Comparison of ENCODE assay signal across 8 cellular contexts in genomic region chr11:134275534-134276395, GRCh38. TPM values are rescaled to one million over a fixed set of nuclear protein-coding genes. Genes with fewer than 3 reads are reported as not detected.
DNase-seq lines count a peak whose midpoint lies in the region; ATAC-seq and TF ChIP-seq lines count a peak whose summit lies in the region.

TSS of gene GLB1L3 (plus strand) at chr11:134276379. CDS start at chr11:134276741, 362 bp downstream.

- H3K9me3 Mint-ChIP-seq in central memory CD8-positive, alpha-beta T cell: no peaks in the 10 kb centered on the region

- H3K27me3 Mint-ChIP-seq in central memory CD8-positive, alpha-beta T cell: no peaks in the 10 kb centered on the region

- H3K4me1 Mint-ChIP-seq in central memory CD8-positive, alpha-beta T cell: peaks cover 41% of the 10 kb centered on the region

- TF ChIP-seq CTCF in left lung (IDR thresholded peaks at IDR 0.05): peak in 1 of 2 donors; percentile 25

- DNase-seq in NCI-H748 (lab: John Stamatoyannopoulos, UW; ENCODE audit: unreplicated experiment): peak; percentile 69
- no peak for DNase-seq in NCI-H748 treated with DMSO at 0.1 percent for 48 hours (lab: John Stamatoyannopoulos, UW)
- peak; percentile 37 to 51 (median 44) for DNase-seq in activated CD4-positive, CD25-positive, alpha-beta regulatory T cell (lab: John Stamatoyannopoulos, UW)
- DNase-seq in central memory CD8-positive, alpha-beta T cell (ENCODE audit: low spot score in 2 of 2): peak; percentile 67 to 71
- DNase-seq in left lung: no peak
- DNase-seq in stimulated activated CD4-positive, alpha-beta T cell treated with anti-CD3 and anti-CD28 coated beads, Interleukin-4, amount 100 ng/mL, for 4 hours: peak; percentile 74 to 80
- no peak for DNase-seq in NCI-H446 treated with DMSO at 0.1 percent for 48 hours (lab: John Stamatoyannopoulos, UW)

- H3K27ac Mint-ChIP-seq in central memory CD8-positive, alpha-beta T cell (ENCODE audit: low read depth): peak within 1 kb of the TSS; percentile 91

- H3K4me3 Mint-ChIP-seq in central memory CD8-positive, alpha-beta T cell: peak within 1 kb of the TSS; percentile 96

- H3K27ac ChIP-seq in left lung: no peak within 1 kb of the TSS

- intact Hi-C loops in left lung (cut with DNase I): no loop called here

- H3K4me3 ChIP-seq in left lung: peak within 1 kb of the TSS; percentile 8 to 29

- ATAC-seq in HG03442 (IDR thresholded peaks at IDR 0.05; ENCODE audit: unreplicated experiment) (peak; percentile 80), left lung (peak; percentile 69)
- peak; percentile 93 for ATAC-seq in central memory CD8-positive, alpha-beta T cell (replicated peaks; ENCODE audit: extremely low read depth, poor library complexity, severe bottlenecking)

- peaks cover under 1% of the 10 kb centered on the region for H3K36me3 Mint-ChIP-seq in central memory CD8-positive, alpha-beta T cell (ENCODE audit: insufficient read depth)

- peaks cover 71 to 100% of the 10 kb centered on the region in 2 donors for H3K27me3 ChIP-seq in left lung

- H3K36me3 ChIP-seq in left lung: no peaks in the 10 kb centered on the region

- H3K4me1 ChIP-seq in left lung: peaks cover 15 to 22% of the 10 kb centered on the region in 2 donors

- no peaks in the 10 kb centered on the region for H3K9me3 ChIP-seq in left lung

RNA-seq across cellular contexts. Expression of gene GLB1L3, which starts in this region (rescaled TPM):
- total RNA-seq in left lung: under 1 TPM; 0.12 to 0.29 TPM

Comparison
In these comparisons a context has a peak if more than half of its experiments do, and no peak if none do; other contexts are left out.
1. DNase-seq: peak in NCI-H748 (single experiment), activated CD4-positive, CD25-positive, alpha-beta regulatory T cell (4 of 4), central memory CD8-positive, alpha-beta T cell (2 of 2) and stimulated activated CD4-positive, alpha-beta T cell treated with anti-CD3 and anti-CD28 coated beads, Interleukin-4, amount 100 ng/mL, for 4 hours (2 of 2); none in NCI-H748 treated with DMSO at 0.1 percent for 48 hours (single experiment), left lung (0 of 2) and NCI-H446 treated with DMSO at 0.1 percent for 48 hours (single experiment).
2. Peak in ATAC-seq and H3K4me3 ChIP-seq in left lung; RNA of the gene not detected or under 1 TPM.
3. Peak in every context shown above with its lines, with median percentiles within 50 percentile points of each other: ATAC-seq.